In genomic region chr1:151519667-151520066, GRCh38 we compare ENCODE assay signal across 31 cellular contexts.
"Had no signal": no experiment of that assay in that cellular context is flagged by ENCODE, and none has a peak within 500 bp of the region (broad histone marks: within the 10 kb centered on the region; RNA-seq: fewer than 3 reads in every experiment).

No MANE protein-coding gene starts in this region.

- H3K9me3 ChIP-seq: breast epithelium, heart left ventricle, left ventricle myocardium inferior, pancreas, prostate gland, sigmoid colon, stomach, suprapubic skin, tibial nerve, uterus had no signal

- H3K4me1 Mint-ChIP-seq: immature natural killer cell, naive B cell, neural crest cell had no signal

- H3K36me3 ChIP-seq: breast epithelium, heart left ventricle, left ventricle myocardium inferior, prostate gland, sigmoid colon, uterus had no signal

- DNase-seq: activated CD4-positive, alpha-beta memory T cell treated with anti-CD3 and anti-CD28 coated beads for 36 hours; activated CD4-positive, alpha-beta T cell treated with anti-CD3 and anti-CD28 coated beads, Interleukin-2, amount 10 ng/mL, durations not matched to agents 24 days and 14 days; activated CD4-positive, CD25-positive, alpha-beta regulatory T cell treated with anti-CD3 and anti-CD28 coated beads, Interleukin-2, amount 50 U/mL, for 72 hours; activated CD8-positive, alpha-beta memory T cell treated with anti-CD3 and anti-CD28 coated beads, Interleukin-2, amount 50 U/mL, for 4 hours; activated gamma-delta T cell; activated naive CD4-positive, alpha-beta T cell treated with anti-CD3 and anti-CD28 coated beads, Interleukin-2, amount 50 U/mL, for 16 hours; activated T-cell treated with anti-CD3 and anti-CD28 coated beads, Interleukin-2, amount 50 U/mL, for 24 hours; amniotic stem cell; central memory CD4-positive, alpha-beta T cell; foreskin keratinocyte; heart left ventricle; hypothalamus; immature natural killer cell; left ventricle myocardium inferior; mammary epithelial cell; naive B cell; nucleus accumbens; pancreas; sigmoid colon; stimulated activated CD4-positive, alpha-beta T cell treated with anti-CD3 and anti-CD28 coated beads, Interleukin-4, amount 100 ng/mL, for 24 hours; stimulated activated naive B cell treated with anti-CD40 and anti-IgM and Interleukin-4, amounts not matched to agents 10 μg/mL and 1 μg/mL and 100 μg/mL, for 72 hours; stomach; T1000; uterus had no signal

- H3K27me3 ChIP-seq: breast epithelium, foreskin keratinocyte, pancreas, sigmoid colon, stomach, suprapubic skin, tibial nerve, uterus had no signal

- H3K4me1 ChIP-seq: breast epithelium, heart left ventricle, left ventricle myocardium inferior, prostate gland, sigmoid colon, suprapubic skin, tibial nerve, uterus had no signal

- H3K27me3 Mint-ChIP-seq: activated CD4-positive, alpha-beta memory T cell treated with anti-CD3 and anti-CD28 coated beads for 36 hours; activated T-cell treated with anti-CD3 and anti-CD28 coated beads, Interleukin-2, amount 50 U/mL, for 24 hours; naive B cell had no signal

- H3K4me3 ChIP-seq: breast epithelium, heart left ventricle, left ventricle myocardium inferior, pancreas, prostate gland, sigmoid colon, stomach, suprapubic skin, tibial nerve, uterus had no signal

- H3K27ac Mint-ChIP-seq: activated CD4-positive, alpha-beta memory T cell treated with anti-CD3 and anti-CD28 coated beads for 36 hours; activated CD4-positive, alpha-beta T cell treated with anti-CD3 and anti-CD28 coated beads, Interleukin-2, amount 10 ng/mL, durations not matched to agents 24 days and 14 days; activated T-cell treated with anti-CD3 and anti-CD28 coated beads, Interleukin-2, amount 50 U/mL, for 24 hours; immature natural killer cell; naive B cell; stimulated activated naive B cell treated with anti-CD40 and anti-IgM and Interleukin-4, amounts not matched to agents 10 μg/mL and 1 μg/mL and 100 μg/mL, for 72 hours; T-helper 1 cell treated with Interleukin-12 subunit alpha and Interleukin-12 subunit beta and Interleukin-4 antibody, amounts not matched to agents 30 μg/mL and 1 μg/mL, for 36 hours had no signal

- H3K36me3 Mint-ChIP-seq: activated CD4-positive, alpha-beta memory T cell treated with anti-CD3 and anti-CD28 coated beads for 36 hours; immature natural killer cell; naive B cell had no signal

- H3K9me3 Mint-ChIP-seq: activated CD4-positive, alpha-beta memory T cell treated with anti-CD3 and anti-CD28 coated beads for 36 hours; activated CD4-positive, alpha-beta T cell treated with anti-CD3 and anti-CD28 coated beads, Interleukin-2, amount 10 ng/mL, durations not matched to agents 24 days and 14 days; activated T-cell treated with anti-CD3 and anti-CD28 coated beads, Interleukin-2, amount 50 U/mL, for 24 hours; immature natural killer cell; naive B cell; neural crest cell; stimulated activated naive B cell treated with anti-CD40 and anti-IgM and Interleukin-4, amounts not matched to agents 10 μg/mL and 1 μg/mL and 100 μg/mL, for 72 hours; T-helper 1 cell treated with Interleukin-12 subunit alpha and Interleukin-12 subunit beta and Interleukin-4 antibody, amounts not matched to agents 30 μg/mL and 1 μg/mL, for 36 hours had no signal

- H3K4me3 Mint-ChIP-seq: activated CD4-positive, alpha-beta memory T cell treated with anti-CD3 and anti-CD28 coated beads for 36 hours; activated CD4-positive, alpha-beta T cell treated with anti-CD3 and anti-CD28 coated beads, Interleukin-2, amount 10 ng/mL, durations not matched to agents 24 days and 14 days; activated T-cell treated with anti-CD3 and anti-CD28 coated beads, Interleukin-2, amount 50 U/mL, for 24 hours; immature natural killer cell; naive B cell; neural crest cell; stimulated activated naive B cell treated with anti-CD40 and anti-IgM and Interleukin-4, amounts not matched to agents 10 μg/mL and 1 μg/mL and 100 μg/mL, for 72 hours; T-helper 1 cell treated with Interleukin-12 subunit alpha and Interleukin-12 subunit beta and Interleukin-4 antibody, amounts not matched to agents 30 μg/mL and 1 μg/mL, for 36 hours had no signal

- ATAC-seq: esophagus mucosa; foreskin keratinocyte; heart left ventricle; stimulated activated naive B cell treated with anti-CD40 and anti-IgM and Interleukin-4, amounts not matched to agents 10 μg/mL and 1 μg/mL and 100 μg/mL, for 72 hours had no signal

- H3K27ac ChIP-seq: breast epithelium, foreskin keratinocyte, heart left ventricle, left ventricle myocardium inferior, pancreas, prostate gland, sigmoid colon, stomach, suprapubic skin, tibial nerve, uterus had no signal
